ENCODE assay signal across 15 cellular contexts in genomic region chrX:20374450-20374849, GRCh38.
DNase-seq lines count a peak whose midpoint lies in the region; ATAC-seq and TF ChIP-seq lines count a peak whose summit lies in the region.
"Had no signal": no experiment of that assay in that cellular context is flagged by ENCODE, and none has a peak within 500 bp of the region (broad histone marks: within the 10 kb centered on the region; RNA-seq: fewer than 3 reads in every experiment).

No MANE protein-coding gene starts in this region.

- H3K9me3 ChIP-seq in neutrophil: no peaks in the 10 kb centered on the region
- H3K9me3 ChIP-seq: sigmoid colon had no signal

- TF ChIP-seq CTCF in C4-2B (conservative IDR thresholded peaks at IDR 0.05) (no peak), neutrophil (IDR thresholded peaks at IDR 0.05) (no peak)

- H3K4me3 Mint-ChIP-seq in central memory CD8-positive, alpha-beta T cell: no peak overlapping the region
- H3K4me3 Mint-ChIP-seq: activated CD8-positive, alpha-beta T cell treated with anti-CD3 and anti-CD28 coated beads for 36 hours; activated naive CD8-positive, alpha-beta T cell treated with anti-CD3 and anti-CD28 coated beads for 36 hours; activated T-cell treated with anti-CD3 and anti-CD28 coated beads, Interleukin-2, amount 50 U/mL, for 4 hours had no signal

- peaks cover 18 to 30% of the 10 kb centered on the region in 2 experiments for H3K4me1 ChIP-seq in neutrophil (ENCODE audit: control insufficient read depth in 1 of 2, insufficient read depth in 1 of 2, low read depth in 1 of 2, low read length in 1 of 2)
- H3K4me1 ChIP-seq: sigmoid colon had no signal

- H3K27ac ChIP-seq in C4-2B (peak overlapping the region; percentile 89), neutrophil (peak overlapping the region; percentile 92), caudate nucleus (ENCODE audit: low read depth, low read length) (no peak overlapping the region)

- H3K27ac Mint-ChIP-seq in central memory CD8-positive, alpha-beta T cell (ENCODE audit: low read depth): peak overlapping the region; percentile 42
- H3K27ac Mint-ChIP-seq: activated CD8-positive, alpha-beta T cell treated with anti-CD3 and anti-CD28 coated beads for 36 hours had no signal

- no peaks in the 10 kb centered on the region for H3K36me3 Mint-ChIP-seq in central memory CD8-positive, alpha-beta T cell (ENCODE audit: insufficient read depth)
- H3K36me3 Mint-ChIP-seq: activated naive CD8-positive, alpha-beta T cell treated with anti-CD3 and anti-CD28 coated beads for 36 hours had no signal

- H3K36me3 ChIP-seq in neutrophil: no peaks in the 10 kb centered on the region
- H3K36me3 ChIP-seq: sigmoid colon had no signal

- no peaks in the 10 kb centered on the region for H3K9me3 Mint-ChIP-seq in central memory CD8-positive, alpha-beta T cell
- H3K9me3 Mint-ChIP-seq: activated CD8-positive, alpha-beta T cell treated with anti-CD3 and anti-CD28 coated beads for 36 hours; activated naive CD8-positive, alpha-beta T cell treated with anti-CD3 and anti-CD28 coated beads for 36 hours; activated T-cell treated with anti-CD3 and anti-CD28 coated beads, Interleukin-2, amount 50 U/mL, for 4 hours had no signal

- H3K27me3 Mint-ChIP-seq in central memory CD8-positive, alpha-beta T cell: no peaks in the 10 kb centered on the region
- H3K27me3 Mint-ChIP-seq: activated CD8-positive, alpha-beta T cell treated with anti-CD3 and anti-CD28 coated beads for 36 hours; activated naive CD8-positive, alpha-beta T cell treated with anti-CD3 and anti-CD28 coated beads for 36 hours had no signal

- ATAC-seq in central memory CD8-positive, alpha-beta T cell (replicated peaks; ENCODE audit: extremely low read depth, poor library complexity, severe bottlenecking): no peak
- ATAC-seq in HG03442 (IDR thresholded peaks at IDR 0.05; ENCODE audit: unreplicated experiment): no peak
- ATAC-seq: activated CD8-positive, alpha-beta T cell treated with anti-CD3 and anti-CD28 coated beads for 36 hours; activated T-cell treated with anti-CD3 and anti-CD28 coated beads, Interleukin-2, amount 50 U/mL, for 4 hours had no signal

- H3K4me1 Mint-ChIP-seq in central memory CD8-positive, alpha-beta T cell: peaks cover 14% of the 10 kb centered on the region

- DNase-seq in NOMO-1 treated with DMSO at 0.1 percent for 48 hours (lab: John Stamatoyannopoulos, UW; ENCODE audit: unreplicated experiment) (peak; percentile 41), caudate nucleus (lab: John Stamatoyannopoulos, UW) (no peak), NCI-H226 (no peak)
- DNase-seq in central memory CD8-positive, alpha-beta T cell (ENCODE audit: low spot score in 2 of 2): no peak
- no peak for DNase-seq in activated effector memory CD4-positive, alpha-beta T cell treated with Interleukin-2 at 50 U/mL for 16 hours
- DNase-seq: activated CD8-positive, alpha-beta T cell treated with anti-CD3 and anti-CD28 coated beads for 36 hours; activated naive CD8-positive, alpha-beta T cell treated with anti-CD3 and anti-CD28 coated beads for 36 hours; activated T-cell treated with anti-CD3 and anti-CD28 coated beads, Interleukin-2, amount 50 U/mL, for 4 hours; kidney; NCI-H1694; nucleus accumbens; sigmoid colon had no signal

- H3K4me3 ChIP-seq in neutrophil (ENCODE audit: low read depth in 1 of 2, low read length in 1 of 2): peak overlapping the region; percentile 36 to 56
- H3K4me3 ChIP-seq: sigmoid colon had no signal

- no peaks in the 10 kb centered on the region for H3K27me3 ChIP-seq in neutrophil
- H3K27me3 ChIP-seq: sigmoid colon had no signal
